21 cellular contexts compared by ENCODE assay signal in the genomic region with DNA sequence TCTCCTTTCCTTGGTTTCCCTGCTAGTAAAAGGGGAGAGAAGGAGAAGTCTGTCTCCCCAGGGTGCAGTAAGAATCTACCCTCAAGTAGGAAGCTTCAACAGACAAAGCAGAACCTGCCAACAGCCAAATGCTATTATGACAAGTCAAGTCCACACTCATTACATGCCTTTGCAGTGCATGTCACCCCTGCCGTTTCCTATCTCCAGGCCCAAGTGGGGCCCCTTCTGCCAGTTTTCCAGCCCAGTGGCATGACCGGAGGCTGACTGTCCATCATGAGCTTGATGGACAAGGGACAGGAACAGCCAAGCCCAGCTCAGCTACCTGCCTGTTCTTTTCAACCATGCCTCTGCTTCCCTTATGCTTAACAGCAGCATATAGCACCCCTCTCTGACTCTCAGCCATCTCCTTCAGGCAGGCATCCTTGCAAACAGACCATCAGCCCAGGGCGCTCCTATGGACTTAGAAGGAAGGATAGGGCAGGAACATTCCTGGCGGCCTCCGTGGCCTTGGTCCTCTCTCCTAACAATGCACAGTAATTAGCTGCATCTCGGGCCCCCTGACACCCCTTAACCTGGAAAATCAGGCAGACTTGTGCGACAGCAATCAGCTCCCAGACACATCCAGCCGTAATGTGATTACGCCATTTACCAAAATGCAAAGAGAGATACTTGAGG.
DNase-seq lines count a peak whose midpoint lies in the region; ATAC-seq and TF ChIP-seq lines count a peak whose summit lies in the region.
"Had no signal": no experiment of that assay in that cellular context is flagged by ENCODE, and none has a peak within 500 bp of the region (broad histone marks: within the 10 kb centered on the region; RNA-seq: fewer than 3 reads in every experiment).

No MANE protein-coding gene starts in this region.

- H3K27ac ChIP-seq in endodermal cell (ENCODE audit: low read depth, low read length), result peak overlapping the region; percentile 84
- peak overlapping the region; percentile 39 for H3K27ac ChIP-seq in hepatocyte
- H3K27ac ChIP-seq in trophoblast cell (ENCODE audit: low read depth, low read length), result peak overlapping the region; percentile 73

- H3K9me3 ChIP-seq in endodermal cell (ENCODE audit: control insufficient read depth, low read length) (no peaks in the 10 kb centered on the region), hepatocyte (ENCODE audit: low read depth) (no peaks in the 10 kb centered on the region), trophoblast cell (ENCODE audit: insufficient read depth, low read depth, low read length) (no peaks in the 10 kb centered on the region)
- H3K9me3 ChIP-seq: HAP-1, stomach had no signal

- 92 to 95% methylated on average over 8 to 9 of the region's 9 CpGs for WGBS in endodermal cell (ENCODE audit: insufficient coverage in 1 of 2, insufficient read length in 1 of 2), 2 experiments
- 81% methylated on average over 9 of the region's 9 CpGs for WGBS in hepatocyte (ENCODE audit: low lambda C conversion rate, missing lambda C conversion rate)
- no CpG with 5 or more reads among the region's 9 CpGs for WGBS in trophoblast cell (ENCODE audit: extremely low coverage, insufficient coverage, insufficient read length)

- peak overlapping the region; percentile 90 for H4K91ac ChIP-seq in trophoblast cell (ENCODE audit: low read depth, low read length)

- H3K4me1 ChIP-seq in endodermal cell (ENCODE audit: control insufficient read depth, insufficient read depth, low read length) (peaks cover 8% of the 10 kb centered on the region), hepatocyte (ENCODE audit: insufficient read depth) (peaks cover 22% of the 10 kb centered on the region), trophoblast cell (ENCODE audit: control insufficient read depth in 1 of 2, insufficient read depth in 2 of 2, low read length in 2 of 2) (peaks cover 18 to 24% of the 10 kb centered on the region in 2 experiments)
- H3K4me1 ChIP-seq: HAP-1 had no signal

- H3K27me3 Mint-ChIP-seq in endodermal cell (ENCODE audit: insufficient read depth), result no peaks in the 10 kb centered on the region

- H3K23ac ChIP-seq in trophoblast cell (ENCODE audit: low read length), result no peak overlapping the region

- H3K4me3 ChIP-seq in endodermal cell (ENCODE audit: low read length), result no peak overlapping the region
- H3K4me3 ChIP-seq in hepatocyte, result no peak overlapping the region
- H3K4me3 ChIP-seq in trophoblast cell (ENCODE audit: low read depth, low read length), result no peak overlapping the region
- H3K4me3 ChIP-seq: HAP-1, stomach had no signal

- H4K12ac ChIP-seq in trophoblast cell (ENCODE audit: low read depth, low read length), result no peak overlapping the region

- peak overlapping the region; percentile 6 for H2BK120ac ChIP-seq in trophoblast cell (ENCODE audit: insufficient read depth, low read length, poor library complexity)

- H3K4ac ChIP-seq in trophoblast cell (ENCODE audit: low read depth, low read length), result peak overlapping the region; percentile 35

- no peaks in the 10 kb centered on the region for H3K79me2 ChIP-seq in hepatocyte
- H3K79me2 ChIP-seq in trophoblast cell (ENCODE audit: control insufficient read depth, insufficient read depth, low read length, poor library complexity), result no peaks in the 10 kb centered on the region

- H3K36me3 Mint-ChIP-seq in endodermal cell (ENCODE audit: low read depth), result no peaks in the 10 kb centered on the region
- H3K36me3 Mint-ChIP-seq: activated naive CD8-positive, alpha-beta T cell treated with anti-CD3 and anti-CD28 coated beads for 36 hours; mesothelial cell of epicardium had no signal

- H2AFZ ChIP-seq in hepatocyte, result no peak overlapping the region
- peak overlapping the region; percentile 40 for H2AFZ ChIP-seq in trophoblast cell (ENCODE audit: insufficient read depth, low read length, poor library complexity)

- H3K4me3 Mint-ChIP-seq in endodermal cell, result no peak overlapping the region
- H3K4me3 Mint-ChIP-seq: activated naive CD8-positive, alpha-beta T cell treated with anti-CD3 and anti-CD28 coated beads for 36 hours; activated T-helper 1 cell treated with anti-CD3 and anti-CD28 coated beads, Interleukin-12 subunit alpha, Interleukin-12 subunit beta, Interleukin-2, Interleukin-4 antibody, amounts not matched to agents 30 ng/mL and 10 ng/mL and 1 ng/mL, durations not matched to agents 14 hours and 24 hours and 36 hours; mesothelial cell of epicardium had no signal

- peaks cover 18% of the 10 kb centered on the region for H3K79me1 ChIP-seq in trophoblast cell (ENCODE audit: low read length)

- TF ChIP-seq CTCF in endodermal cell (conservative IDR thresholded peaks at IDR 0.05) (no peak), hepatocyte (IDR thresholded peaks at IDR 0.05; ENCODE audit: poor library complexity) (no peak)

- DNase-seq in GM03348 (ENCODE audit: low spot score) (peak; percentile 36), endodermal cell (no peak), hepatocyte (ENCODE audit: low spot score) (no peak), trophoblast cell (peak in 1 of 2 donors; percentile 6), amniotic stem cell (lab: John Stamatoyannopoulos, UW) (no peak)
- DNase-seq: activated CD4-positive, CD25-positive, alpha-beta regulatory T cell; activated naive CD8-positive, alpha-beta T cell treated with anti-CD3 and anti-CD28 coated beads for 36 hours; kidney; NCI-H1930; NCI-H510A treated with DMSO at 0.1 percent for 48 hours; occipital lobe; SHP77 treated with DMSO at 0.1 percent for 48 hours; stimulated activated CD4-positive, alpha-beta T cell treated with anti-CD3 and anti-CD28 coated beads, Interleukin-2, amount 100 ng/mL, for 24 hours; stomach; T-helper 2 cell had no signal

- H3K9ac ChIP-seq in endodermal cell (ENCODE audit: extremely low read depth, low read length, poor library complexity, severe bottlenecking) (no peak overlapping the region), trophoblast cell (ENCODE audit: low read length) (no peak overlapping the region)

- H3K27me3 ChIP-seq in endodermal cell (ENCODE audit: control insufficient read depth, insufficient read depth, low read length, poor library complexity, severe bottlenecking) (no peaks in the 10 kb centered on the region), hepatocyte (no peaks in the 10 kb centered on the region), trophoblast cell (ENCODE audit: insufficient read depth, low read length) (no peaks in the 10 kb centered on the region)
- H3K27me3 ChIP-seq: stomach had no signal

- H3K4me2 ChIP-seq in hepatocyte (no peak overlapping the region), trophoblast cell (ENCODE audit: low read length) (no peak overlapping the region)

- H4K20me1 ChIP-seq in hepatocyte (ENCODE audit: insufficient read depth, poor library complexity, severe bottlenecking), result no peaks in the 10 kb centered on the region

- peak overlapping the region; percentile 43 for H4K8ac ChIP-seq in trophoblast cell (ENCODE audit: low read depth, low read length)

- H2BK5ac ChIP-seq in trophoblast cell (ENCODE audit: low read depth, low read length, poor library complexity), result peak overlapping the region; percentile 32

- H3K14ac ChIP-seq in trophoblast cell (ENCODE audit: low read length), result peak overlapping the region; percentile 61

- ATAC-seq in HG03039 (IDR thresholded peaks at IDR 0.05; ENCODE audit: unreplicated experiment) (no peak), HG02588 (IDR thresholded peaks at IDR 0.05; ENCODE audit: unreplicated experiment) (no peak), GM18870 (IDR thresholded peaks at IDR 0.05; ENCODE audit: unreplicated experiment) (no peak)

- H3K9me2 ChIP-seq in hepatocyte (replicated peaks; ENCODE audit: insufficient read depth), result no peaks in the 10 kb centered on the region

- peak overlapping the region; percentile 31 for H3K18ac ChIP-seq in trophoblast cell (ENCODE audit: low read length)

- peaks cover 20% of the 10 kb centered on the region for H3K4me1 Mint-ChIP-seq in endodermal cell

- H2AK5ac ChIP-seq in trophoblast cell (ENCODE audit: low read length), result peak overlapping the region; percentile 14

- H2BK12ac ChIP-seq in trophoblast cell (ENCODE audit: low read length), result peak overlapping the region; percentile 27

- H3K27ac Mint-ChIP-seq in endodermal cell, result no peak overlapping the region
- H3K27ac Mint-ChIP-seq: activated naive CD8-positive, alpha-beta T cell treated with anti-CD3 and anti-CD28 coated beads for 36 hours; activated T-helper 1 cell treated with anti-CD3 and anti-CD28 coated beads, Interleukin-12 subunit alpha, Interleukin-12 subunit beta, Interleukin-2, Interleukin-4 antibody, amounts not matched to agents 30 ng/mL and 10 ng/mL and 1 ng/mL, durations not matched to agents 14 hours and 24 hours and 36 hours had no signal

- H3K9me3 Mint-ChIP-seq in endodermal cell, result no peaks in the 10 kb centered on the region
- H3K9me3 Mint-ChIP-seq: activated naive CD8-positive, alpha-beta T cell treated with anti-CD3 and anti-CD28 coated beads for 36 hours; activated T-helper 1 cell treated with anti-CD3 and anti-CD28 coated beads, Interleukin-12 subunit alpha, Interleukin-12 subunit beta, Interleukin-2, Interleukin-4 antibody, amounts not matched to agents 30 ng/mL and 10 ng/mL and 1 ng/mL, durations not matched to agents 14 hours and 24 hours and 36 hours; mesothelial cell of epicardium had no signal

- H3K36me3 ChIP-seq in endodermal cell (ENCODE audit: control insufficient read depth, insufficient read depth, low read length), result no peaks in the 10 kb centered on the region
- H3K36me3 ChIP-seq in hepatocyte (replicated peaks; ENCODE audit: insufficient read depth, low read depth), result no peaks in the 10 kb centered on the region
- H3K36me3 ChIP-seq in trophoblast cell (ENCODE audit: control insufficient read depth in 1 of 2, insufficient read depth in 2 of 2, low read length in 2 of 2), result no peaks in the 10 kb centered on the region
- H3K36me3 ChIP-seq: HAP-1, stomach had no signal
